1 cellular context compared by ENCODE assay signal in the genomic region with DNA sequence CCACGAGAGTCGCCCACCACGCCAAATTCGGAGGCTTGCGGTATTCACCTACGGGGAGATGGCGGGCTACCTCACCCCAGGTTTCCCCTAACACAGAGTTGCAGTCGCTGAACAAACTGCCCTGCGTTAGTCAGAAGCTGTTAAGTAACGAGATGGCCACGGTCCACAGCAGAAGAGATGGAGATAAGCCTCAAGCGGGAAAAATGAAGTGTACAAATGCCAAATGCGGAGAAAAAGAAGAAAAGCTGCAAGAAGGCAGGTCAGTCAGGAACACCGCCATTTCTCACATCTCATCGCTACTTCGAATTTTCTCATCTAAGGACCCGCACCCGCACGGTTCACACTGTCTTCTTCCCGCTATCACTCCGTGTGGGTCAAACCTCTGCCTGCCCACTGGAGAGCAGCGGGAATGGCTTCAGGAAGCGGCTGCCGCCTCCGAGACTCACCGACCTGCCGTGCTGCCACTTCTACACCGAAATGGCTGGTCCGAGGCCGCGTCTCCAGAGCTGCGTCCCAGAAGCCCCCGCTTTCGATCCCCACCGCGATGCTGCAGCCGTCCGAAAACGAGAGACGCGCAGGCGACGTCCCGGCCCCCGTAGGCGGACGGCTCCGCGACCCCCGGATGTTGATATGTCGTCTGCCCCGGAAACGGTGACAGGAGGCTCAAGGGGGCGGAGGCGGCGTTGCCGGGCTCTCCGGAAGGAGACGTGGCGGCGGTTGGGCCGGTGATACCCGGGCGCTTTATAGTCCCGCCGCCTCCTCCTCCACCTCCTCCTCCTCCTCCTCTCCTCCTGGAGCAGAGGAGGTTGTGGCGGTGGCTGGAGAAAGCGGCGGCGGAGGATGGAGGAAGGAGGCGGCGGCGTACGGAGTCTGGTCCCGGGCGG.
TF ChIP-seq lines count a peak whose summit lies in the region.

TSS of gene ASB3 (minus strand) at position 583 of the 884 bp plus-strand sequence. CDS start 21,381 bp downstream, outside the sequence.
TSS of gene ERLEC1 (plus strand) at position 674 of the 884 bp plus-strand sequence. CDS start at position 841, 167 bp downstream.

TF ChIP-seq in GM12878, 131 proteins besides CTCF, POLR2A, EP300 and RAD21 (continues in another document):
- peak; percentile 96 for TF ChIP-seq GABPA (IDR thresholded peaks at IDR 0.05; ENCODE audit: low read depth)
- TF ChIP-seq MEF2A (IDR thresholded peaks at IDR 0.05; ENCODE audit: insufficient read depth, low read depth, low read length), result peak; percentile 61; the same call in 1 of the 2 replicates
- no peak for TF ChIP-seq RFX5 (IDR thresholded peaks at IDR 0.05; ENCODE audit: low read depth, low read length)
- no peak for TF ChIP-seq SPI1 (IDR thresholded peaks at IDR 0.05; ENCODE audit: borderline replicate concordance, insufficient read depth, low read depth, low read length)
- TF ChIP-seq, protein P1, sequence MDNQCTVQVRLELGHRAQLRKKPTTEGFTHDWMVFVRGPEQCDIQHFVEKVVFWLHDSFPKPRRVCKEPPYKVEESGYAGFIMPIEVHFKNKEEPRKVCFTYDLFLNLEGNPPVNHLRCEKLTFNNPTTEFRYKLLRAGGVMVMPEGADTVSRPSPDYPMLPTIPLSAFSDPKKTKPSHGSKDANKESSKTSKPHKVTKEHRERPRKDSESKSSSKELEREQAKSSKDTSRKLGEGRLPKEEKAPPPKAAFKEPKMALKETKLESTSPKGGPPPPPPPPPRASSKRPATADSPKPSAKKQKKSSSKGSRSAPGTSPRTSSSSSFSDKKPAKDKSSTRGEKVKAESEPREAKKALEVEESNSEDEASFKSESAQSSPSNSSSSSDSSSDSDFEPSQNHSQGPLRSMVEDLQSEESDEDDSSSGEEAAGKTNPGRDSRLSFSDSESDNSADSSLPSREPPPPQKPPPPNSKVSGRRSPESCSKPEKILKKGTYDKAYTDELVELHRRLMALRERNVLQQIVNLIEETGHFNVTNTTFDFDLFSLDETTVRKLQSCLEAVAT (IDR thresholded peaks at IDR 0.05), result peak; percentile 53; the same call in 1 of the 2 replicates
- TF ChIP-seq HDGF (IDR thresholded peaks at IDR 0.05), result no peak
- TF ChIP-seq TCF7 (IDR thresholded peaks at IDR 0.05; ENCODE audit: borderline replicate concordance), result no peak
- no peak for TF ChIP-seq TCF3 (IDR thresholded peaks at IDR 0.05; ENCODE audit: borderline replicate concordance, insufficient read depth, low read depth, low read length)
- TF ChIP-seq BCL11A (IDR thresholded peaks at IDR 0.05; ENCODE audit: low read depth, low read length), result no peak
- TF ChIP-seq BACH1 (IDR thresholded peaks at IDR 0.05; ENCODE audit: borderline replicate concordance), result no peak
- TF ChIP-seq PAX5 (IDR thresholded peaks at IDR 0.05; ENCODE audit: borderline replicate concordance, low read depth, low read length), result no peak
- TF ChIP-seq SREBF1 (IDR thresholded peaks at IDR 0.05; ENCODE audit: low read length), result peak; percentile 55; the same call in 1 of the 2 replicates
- TF ChIP-seq ZNF274 (IDR thresholded peaks at IDR 0.05; ENCODE audit: insufficient read depth, insufficient read length), result no peak
- no peak; the same call in 1 of the 2 replicates for TF ChIP-seq SMARCA5 (IDR thresholded peaks at IDR 0.05)
- no peak for TF ChIP-seq NFIC (IDR thresholded peaks at IDR 0.05; ENCODE audit: low read depth, low read length)
- no peak for TF ChIP-seq USF2 (IDR thresholded peaks at IDR 0.05; ENCODE audit: borderline replicate concordance, low read depth, low read length)
- no peak for TF ChIP-seq ZNF592 (IDR thresholded peaks at IDR 0.05)
- no peak for TF ChIP-seq ZZZ3 (IDR thresholded peaks at IDR 0.05; ENCODE audit: control insufficient read depth, insufficient read length, low read depth)
- no peak; the same call in none of the 2 replicates for TF ChIP-seq TAF1 (IDR thresholded peaks at IDR 0.05; ENCODE audit: borderline replicate concordance, low read depth, low read length)
- TF ChIP-seq ZNF207 (IDR thresholded peaks at IDR 0.05; ENCODE audit: borderline replicate concordance), result no peak; the same call in 1 of the 2 replicates
- no peak for TF ChIP-seq ZNF622 (IDR thresholded peaks at IDR 0.05)
- no peak for TF ChIP-seq RAD51 (IDR thresholded peaks at IDR 0.05)
- no peak for TF ChIP-seq ZNF384 (IDR thresholded peaks at IDR 0.05; ENCODE audit: borderline replicate concordance, low read depth, low read length)
- TF ChIP-seq CHD2 (IDR thresholded peaks at IDR 0.05; ENCODE audit: borderline replicate concordance, low read depth, low read length), result peak; percentile 42; the same call in 1 of the 2 replicates
- TF ChIP-seq SMAD5 (IDR thresholded peaks at IDR 0.05; ENCODE audit: low read depth), result peak; percentile 53; the same call in 1 of the 2 replicates
- TF ChIP-seq ATF3 (IDR thresholded peaks at IDR 0.05; ENCODE audit: borderline replicate concordance, extremely low read depth, low read depth, low read length), result no peak
- no peak for TF ChIP-seq STAT3 (IDR thresholded peaks at IDR 0.05; ENCODE audit: low read depth, low read length)
- TF ChIP-seq, protein P2, sequence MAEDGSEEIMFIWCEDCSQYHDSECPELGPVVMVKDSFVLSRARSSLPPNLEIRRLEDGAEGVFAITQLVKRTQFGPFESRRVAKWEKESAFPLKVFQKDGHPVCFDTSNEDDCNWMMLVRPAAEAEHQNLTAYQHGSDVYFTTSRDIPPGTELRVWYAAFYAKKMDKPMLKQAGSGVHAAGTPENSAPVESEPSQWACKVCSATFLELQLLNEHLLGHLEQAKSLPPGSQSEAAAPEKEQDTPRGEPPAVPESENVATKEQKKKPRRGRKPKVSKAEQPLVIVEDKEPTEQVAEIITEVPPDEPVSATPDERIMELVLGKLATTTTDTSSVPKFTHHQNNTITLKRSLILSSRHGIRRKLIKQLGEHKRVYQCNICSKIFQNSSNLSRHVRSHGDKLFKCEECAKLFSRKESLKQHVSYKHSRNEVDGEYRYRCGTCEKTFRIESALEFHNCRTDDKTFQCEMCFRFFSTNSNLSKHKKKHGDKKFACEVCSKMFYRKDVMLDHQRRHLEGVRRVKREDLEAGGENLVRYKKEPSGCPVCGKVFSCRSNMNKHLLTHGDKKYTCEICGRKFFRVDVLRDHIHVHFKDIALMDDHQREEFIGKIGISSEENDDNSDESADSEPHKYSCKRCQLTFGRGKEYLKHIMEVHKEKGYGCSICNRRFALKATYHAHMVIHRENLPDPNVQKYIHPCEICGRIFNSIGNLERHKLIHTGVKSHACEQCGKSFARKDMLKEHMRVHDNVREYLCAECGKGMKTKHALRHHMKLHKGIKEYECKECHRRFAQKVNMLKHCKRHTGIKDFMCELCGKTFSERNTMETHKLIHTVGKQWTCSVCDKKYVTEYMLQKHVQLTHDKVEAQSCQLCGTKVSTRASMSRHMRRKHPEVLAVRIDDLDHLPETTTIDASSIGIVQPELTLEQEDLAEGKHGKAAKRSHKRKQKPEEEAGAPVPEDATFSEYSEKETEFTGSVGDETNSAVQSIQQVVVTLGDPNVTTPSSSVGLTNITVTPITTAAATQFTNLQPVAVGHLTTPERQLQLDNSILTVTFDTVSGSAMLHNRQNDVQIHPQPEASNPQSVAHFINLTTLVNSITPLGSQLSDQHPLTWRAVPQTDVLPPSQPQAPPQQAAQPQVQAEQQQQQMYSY (CRISPR knock-in tag; IDR thresholded peaks at IDR 0.05), result no peak
- TF ChIP-seq IKZF2 (IDR thresholded peaks at IDR 0.05), result peak; percentile 15 to 40; a peak in 2 of 4 replicates
- no peak for TF ChIP-seq MTA3 (IDR thresholded peaks at IDR 0.05; ENCODE audit: borderline replicate concordance, low read length)
- TF ChIP-seq PML (IDR thresholded peaks at IDR 0.05; ENCODE audit: low read length), result 0 out of 2 replicates have a peak, but pooled peaks have one; percentile 44
- TF ChIP-seq ZBTB33 (IDR thresholded peaks at IDR 0.05), result no peak
- peak; percentile 64 for TF ChIP-seq POLR2AphosphoS2 (IDR thresholded peaks at IDR 0.05; ENCODE audit: low read depth, low read length)
- no peak for TF ChIP-seq SMC3 (IDR thresholded peaks at IDR 0.05; ENCODE audit: borderline replicate concordance, low read length)
- no peak for TF ChIP-seq YBX1 (IDR thresholded peaks at IDR 0.05)
- no peak; the same call in 1 of the 2 replicates for TF ChIP-seq BRCA1 (IDR thresholded peaks at IDR 0.05; ENCODE audit: low read depth, low read length)
- TF ChIP-seq TARDBP (IDR thresholded peaks at IDR 0.05; ENCODE audit: borderline replicate concordance), result peak; percentile 91; the same call in 1 of the 2 replicates
- TF ChIP-seq NFYA (IDR thresholded peaks at IDR 0.05; ENCODE audit: borderline replicate concordance, low read depth, low read length), result no peak
- no peak for TF ChIP-seq KDM1A (IDR thresholded peaks at IDR 0.05; ENCODE audit: borderline replicate concordance)
- TF ChIP-seq GATAD2B (conservative IDR thresholded peaks at IDR 0.05; ENCODE audit: low read depth), result peak; percentile 73
- TF ChIP-seq HDAC6 (IDR thresholded peaks at IDR 0.05; ENCODE audit: unreplicated experiment), result no peak
- TF ChIP-seq, protein P3, sequence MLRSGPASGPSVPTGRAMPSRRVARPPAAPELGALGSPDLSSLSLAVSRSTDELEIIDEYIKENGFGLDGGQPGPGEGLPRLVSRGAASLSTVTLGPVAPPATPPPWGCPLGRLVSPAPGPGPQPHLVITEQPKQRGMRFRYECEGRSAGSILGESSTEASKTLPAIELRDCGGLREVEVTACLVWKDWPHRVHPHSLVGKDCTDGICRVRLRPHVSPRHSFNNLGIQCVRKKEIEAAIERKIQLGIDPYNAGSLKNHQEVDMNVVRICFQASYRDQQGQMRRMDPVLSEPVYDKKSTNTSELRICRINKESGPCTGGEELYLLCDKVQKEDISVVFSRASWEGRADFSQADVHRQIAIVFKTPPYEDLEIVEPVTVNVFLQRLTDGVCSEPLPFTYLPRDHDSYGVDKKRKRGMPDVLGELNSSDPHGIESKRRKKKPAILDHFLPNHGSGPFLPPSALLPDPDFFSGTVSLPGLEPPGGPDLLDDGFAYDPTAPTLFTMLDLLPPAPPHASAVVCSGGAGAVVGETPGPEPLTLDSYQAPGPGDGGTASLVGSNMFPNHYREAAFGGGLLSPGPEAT (IDR thresholded peaks at IDR 0.05; ENCODE audit: low read depth), result peak; percentile 80
- no peak for TF ChIP-seq ESRRA (IDR thresholded peaks at IDR 0.05; ENCODE audit: low read length)
- no peak for TF ChIP-seq HDAC2 (IDR thresholded peaks at IDR 0.05)
- TF ChIP-seq DPF2 (IDR thresholded peaks at IDR 0.05), result peak; percentile 61; the same call in 1 of the 2 replicates
- peak; percentile 92 for TF ChIP-seq POLR2AphosphoS5 (IDR thresholded peaks at IDR 0.05; ENCODE audit: low read length)
- TF ChIP-seq CHD1 (IDR thresholded peaks at IDR 0.05; ENCODE audit: low read depth, low read length), result no peak
